ENCODE assay signal across 15 cellular contexts in genomic region chr5:122780296-122780695, GRCh38.
"Had no signal": no experiment of that assay in that cellular context is flagged by ENCODE, and none has a peak within 500 bp of the region (broad histone marks: within the 10 kb centered on the region; RNA-seq: fewer than 3 reads in every experiment).

No MANE protein-coding gene starts in this region.

- H3K27me3 ChIP-seq: ascending aorta, spleen, stomach, testis had no signal

- H3K4me3 ChIP-seq: ascending aorta, stomach, testis had no signal

- H3K27me3 Mint-ChIP-seq: activated T-helper 17 cell treated with anti-CD3 and anti-CD28 coated beads, Interleukin-2, amount 50 U/mL, for 72 hours had no signal

- H3K27ac Mint-ChIP-seq: activated T-helper 17 cell treated with anti-CD3 and anti-CD28 coated beads, Interleukin-2, amount 50 U/mL, for 72 hours; immature natural killer cell; nephron progenitor cell had no signal

- DNase-seq: activated CD4-positive, alpha-beta T cell treated with anti-CD3 and anti-CD28 coated beads, Interleukin-2, amount 50 U/mL, for 1 hour; activated naive CD4-positive, alpha-beta T cell treated with Interleukin-2 at 50 U/mL for 16 hours; dermis blood vessel endothelial cell; foreskin melanocyte; head of caudate nucleus; immature natural killer cell; nephron progenitor cell; spleen; stomach; testis had no signal

- H3K27ac ChIP-seq: ascending aorta, epithelial cell of prostate, stomach, testis had no signal

- H3K4me3 Mint-ChIP-seq: activated T-helper 17 cell treated with anti-CD3 and anti-CD28 coated beads, Interleukin-2, amount 50 U/mL, for 72 hours; immature natural killer cell; nephron progenitor cell had no signal

- H3K9me3 Mint-ChIP-seq: activated T-helper 17 cell treated with anti-CD3 and anti-CD28 coated beads, Interleukin-2, amount 50 U/mL, for 72 hours had no signal

- ATAC-seq: activated CD4-positive, CD25-positive, alpha-beta regulatory T cell treated with anti-CD3 and anti-CD28 coated beads, Interleukin-2, amount 50 U/mL, for 24 hours; activated T-helper 17 cell treated with anti-CD3 and anti-CD28 coated beads, Interleukin-2, amount 50 U/mL, for 72 hours; sciatic nerve had no signal
